ENCODE assay signal across 1 cellular context in genomic region chr3:110069641-110070538, GRCh38.
TF ChIP-seq lines count a peak whose summit lies in the region.

No MANE protein-coding gene starts in this region.

TF ChIP-seq in SK-N-SH treated with all-trans-retinoic acid at 6 μM for 48 hours, 23 proteins besides CTCF, POLR2A, EP300 and RAD21 (continued from another document):
- TF ChIP-seq CREB5 (CRISPR knock-in tag; IDR thresholded peaks at IDR 0.05; ENCODE audit: low read depth) = no peak
- no peak for TF ChIP-seq GLIS3 (CRISPR knock-in tag; IDR thresholded peaks at IDR 0.05)
- TF ChIP-seq PPARA (CRISPR knock-in tag; IDR thresholded peaks at IDR 0.05; ENCODE audit: borderline replicate concordance) = no peak
- TF ChIP-seq BACH2 (CRISPR knock-in tag; IDR thresholded peaks at IDR 0.05; ENCODE audit: borderline replicate concordance) = no peak
- no peak for TF ChIP-seq ISL1 (CRISPR knock-in tag; IDR thresholded peaks at IDR 0.05)
- no peak for TF ChIP-seq ZC3H10 (CRISPR knock-in tag; IDR thresholded peaks at IDR 0.05)
- no peak for TF ChIP-seq TCF4 (CRISPR knock-in tag; IDR thresholded peaks at IDR 0.05; ENCODE audit: borderline replicate concordance)
- no peak for TF ChIP-seq ESRRG (CRISPR knock-in tag; IDR thresholded peaks at IDR 0.05)
- TF ChIP-seq TSHZ2 (CRISPR knock-in tag; IDR thresholded peaks at IDR 0.05) = no peak
- TF ChIP-seq ZNF70 (CRISPR knock-in tag; IDR thresholded peaks at IDR 0.05) = no peak
- no peak for TF ChIP-seq ZFP3 (CRISPR knock-in tag; IDR thresholded peaks at IDR 0.05)
- no peak for TF ChIP-seq ZNF565 (CRISPR knock-in tag; conservative IDR thresholded peaks at IDR 0.05; ENCODE audit: low read depth)
- no peak for TF ChIP-seq RARB (CRISPR knock-in tag; IDR thresholded peaks at IDR 0.05)
- TF ChIP-seq TOX (CRISPR knock-in tag; IDR thresholded peaks at IDR 0.05; ENCODE audit: borderline replicate concordance) = no peak
- no peak for TF ChIP-seq ARNTL (CRISPR knock-in tag; IDR thresholded peaks at IDR 0.05; ENCODE audit: borderline replicate concordance, low read depth)
- TF ChIP-seq ZFP30 (CRISPR knock-in tag; IDR thresholded peaks at IDR 0.05) = no peak
